In genomic region chr2:65161551-65162100, GRCh38 we compare ENCODE assay signal across 29 cellular contexts. TPM values are rescaled to one million over a fixed set of nuclear protein-coding genes. Genes with fewer than 3 reads are reported as not detected.
DNase-seq lines count a peak whose midpoint lies in the region; ATAC-seq and TF ChIP-seq lines count a peak whose summit lies in the region.
"Had no signal": no experiment of that assay in that cellular context is flagged by ENCODE, and none has a peak within 500 bp of the region (broad histone marks: within the 10 kb centered on the region; RNA-seq: fewer than 3 reads in every experiment).

No MANE protein-coding gene starts in this region.

- DNase-seq in Karpas-422 (no peak), WTC11 (ENCODE audit: low spot score) (no peak), neural crest cell (ENCODE audit: low read depth, low spot score) (no peak), ureter (ENCODE audit: low spot score) (no peak), tibial artery (no peak), Peyer's patch (no peak), prostate gland (ENCODE audit: low spot score) (no peak)
- DNase-seq: activated CD4-positive, alpha-beta T cell treated with anti-CD3 and anti-CD28 coated beads, Interleukin-2, amount 10 ng/mL, durations not matched to agents 7 days and 5 days; activated gamma-delta T cell; activated T-cell treated with anti-CD3 and anti-CD28 coated beads, Interleukin-2, amount 50 U/mL, for 24 hours; Caco-2; DMS79; effector CD8-positive, alpha-beta T cell; mesenchymal stem cell; NCI-H146; NCI-H226; NCI-H69; nucleus accumbens; SIG-M5; stimulated activated CD4-positive, alpha-beta T cell treated with anti-CD3 and anti-CD28 coated beads, Interleukin-12 subunit alpha, Interleukin-12 subunit beta, amount 100 ng/mL, for 4 hours; stimulated activated CD4-positive, alpha-beta T cell treated with anti-CD3 and anti-CD28 coated beads, Interleukin-2, amount 100 ng/mL, for 48 hours; T-helper 9 cell; thyroid gland had no signal

- TF ChIP-seq POLR2A in Peyer's patch (IDR thresholded peaks at IDR 0.05) (no peak), prostate gland (IDR thresholded peaks at IDR 0.05) (no peak)

- POLR2A ChIA-PET in WTC11 (lab: Charles Lee): interaction anchor here (0.6 to 1.2 kb wide), 2 partner anchors 32 to 70 kb away, joined by 3 to 4 read pairs; partner anchors contain the start of gene RAB1A

- H3K36me3 Mint-ChIP-seq in WTC11 (no peaks in the 10 kb centered on the region), neural crest cell (ENCODE audit: low read depth) (no peaks in the 10 kb centered on the region)

- H3K9me3 ChIP-seq in DOHH2 (ENCODE audit: control insufficient read depth, insufficient read depth, low read length) (no peaks in the 10 kb centered on the region), Karpas-422 (ENCODE audit: low read length) (no peaks in the 10 kb centered on the region), tibial artery (no peaks in the 10 kb centered on the region), Peyer's patch (no peaks in the 10 kb centered on the region), prostate gland (no peaks in the 10 kb centered on the region)
- H3K9me3 ChIP-seq: Caco-2, thyroid gland had no signal

- peak overlapping the region; percentile 71 for H2AFZ ChIP-seq in Karpas-422 (ENCODE audit: low read length)

- no peak overlapping the region for H3K27ac ChIP-seq in DOHH2 (ENCODE audit: low read depth, low read length)
- H3K27ac ChIP-seq in Karpas-422 (ENCODE audit: low read length): peak overlapping the region; percentile 93
- H3K27ac ChIP-seq in tibial artery: peak overlapping the region in 1 of 2 donors; percentile 10
- no peak overlapping the region for H3K27ac ChIP-seq in Peyer's patch
- no peak overlapping the region for H3K27ac ChIP-seq in prostate gland
- H3K27ac ChIP-seq: C4-2B, cardiac muscle cell, thyroid gland had no signal

- WGBS in prostate gland: 80% methylated on average over 9 of the region's 9 CpGs

- H3K27ac Mint-ChIP-seq in WTC11 (no peak overlapping the region), neural crest cell (ENCODE audit: unreplicated experiment) (peak overlapping the region; percentile 1)
- H3K27ac Mint-ChIP-seq: activated CD4-positive, alpha-beta T cell treated with anti-CD3 and anti-CD28 coated beads, Interleukin-2, amount 10 ng/mL, durations not matched to agents 7 days and 5 days; activated T-cell treated with anti-CD3 and anti-CD28 coated beads, Interleukin-2, amount 50 U/mL, for 24 hours; progenitor cell of endocrine pancreas had no signal

- peak overlapping the region; percentile 50 for H3K9ac ChIP-seq in Karpas-422 (ENCODE audit: low read length)

- H3K36me3 ChIP-seq in DOHH2 (ENCODE audit: control insufficient read depth, low read length) (peaks cover 4% of the 10 kb centered on the region; the same call in 1 of the 2 replicates), Karpas-422 (ENCODE audit: insufficient read depth, low read length) (no peaks in the 10 kb centered on the region), tibial artery (no peaks in the 10 kb centered on the region), Peyer's patch (no peaks in the 10 kb centered on the region), prostate gland (no peaks in the 10 kb centered on the region)
- H3K36me3 ChIP-seq: cardiac muscle cell, thyroid gland had no signal

- H4K20me1 ChIP-seq in DOHH2 (ENCODE audit: control insufficient read depth, insufficient read depth, low read depth, low read length) (no peaks in the 10 kb centered on the region), Karpas-422 (ENCODE audit: insufficient read depth, low read depth, low read length) (no peaks in the 10 kb centered on the region)

- H3K9me3 Mint-ChIP-seq in WTC11: no peaks in the 10 kb centered on the region
- no peaks in the 10 kb centered on the region for H3K9me3 Mint-ChIP-seq in neural crest cell
- H3K9me3 Mint-ChIP-seq: activated CD4-positive, alpha-beta T cell treated with anti-CD3 and anti-CD28 coated beads, Interleukin-2, amount 10 ng/mL, durations not matched to agents 7 days and 5 days; activated T-cell treated with anti-CD3 and anti-CD28 coated beads, Interleukin-2, amount 50 U/mL, for 24 hours had no signal

- H3K79me2 ChIP-seq in DOHH2 (ENCODE audit: control insufficient read depth, low read length) (no peaks in the 10 kb centered on the region), Karpas-422 (ENCODE audit: low read length) (no peaks in the 10 kb centered on the region)

- H3K9me2 ChIP-seq in DOHH2 (replicated peaks; ENCODE audit: control insufficient read depth, low read length) (no peaks in the 10 kb centered on the region), Karpas-422 (replicated peaks; ENCODE audit: insufficient read depth, low read length) (no peaks in the 10 kb centered on the region)

- intact Hi-C loops in tibial artery (cut with DNase I; ENCODE audit: low total_unique reads) (loop anchor here (5.0 kb wide), 1 partner anchor 99 kb away; no protein-coding TSS in a partner anchor), prostate gland (cut with DNase I) (no loop called here)

- H3F3A ChIP-seq in DOHH2 (ENCODE audit: control insufficient read depth, insufficient read depth): peaks cover 17% of the 10 kb centered on the region

- H3K27me3 Mint-ChIP-seq in WTC11 (ENCODE audit: low read depth) (no peaks in the 10 kb centered on the region; the same call in 1 of the 2 replicates), neural crest cell (ENCODE audit: low read depth) (no peaks in the 10 kb centered on the region)
- H3K27me3 Mint-ChIP-seq: activated CD4-positive, alpha-beta T cell treated with anti-CD3 and anti-CD28 coated beads, Interleukin-2, amount 10 ng/mL, durations not matched to agents 7 days and 5 days; activated T-cell treated with anti-CD3 and anti-CD28 coated beads, Interleukin-2, amount 50 U/mL, for 24 hours; progenitor cell of endocrine pancreas had no signal

- H3K4me2 ChIP-seq in DOHH2 (ENCODE audit: low read length): peak overlapping the region; percentile 79
- peak overlapping the region; percentile 75 for H3K4me2 ChIP-seq in Karpas-422 (ENCODE audit: low read depth, low read length, poor library complexity, severe bottlenecking)

- H3K4me3 ChIP-seq in DOHH2 (ENCODE audit: low read length): peak overlapping the region; percentile 63
- H3K4me3 ChIP-seq in Karpas-422 (ENCODE audit: low read length): peak overlapping the region; percentile 52
- H3K4me3 ChIP-seq in tibial artery: no peak overlapping the region
- no peak overlapping the region for H3K4me3 ChIP-seq in Peyer's patch
- no peak overlapping the region for H3K4me3 ChIP-seq in prostate gland
- H3K4me3 ChIP-seq: cardiac muscle cell, thyroid gland had no signal

- H3K27me3 ChIP-seq in DOHH2 (ENCODE audit: control insufficient read depth, low read length): no peaks in the 10 kb centered on the region
- H3K27me3 ChIP-seq in Karpas-422 (ENCODE audit: low read length): no peaks in the 10 kb centered on the region
- H3K27me3 ChIP-seq in tibial artery: no peaks in the 10 kb centered on the region
- no peaks in the 10 kb centered on the region for H3K27me3 ChIP-seq in Peyer's patch
- no peaks in the 10 kb centered on the region for H3K27me3 ChIP-seq in prostate gland (replicated peaks; ENCODE audit: insufficient read depth)
- H3K27me3 ChIP-seq: cardiac muscle cell, thyroid gland had no signal

- H3K4me3 Mint-ChIP-seq in WTC11 (no peak overlapping the region), neural crest cell (no peak overlapping the region)
- H3K4me3 Mint-ChIP-seq: activated CD4-positive, alpha-beta T cell treated with anti-CD3 and anti-CD28 coated beads, Interleukin-2, amount 10 ng/mL, durations not matched to agents 7 days and 5 days; activated T-cell treated with anti-CD3 and anti-CD28 coated beads, Interleukin-2, amount 50 U/mL, for 24 hours had no signal

- TF ChIP-seq CTCF in DOHH2 (IDR thresholded peaks at IDR 0.05; ENCODE audit: low read depth, low read length, poor library complexity, severe bottlenecking): no peak
- no peak for TF ChIP-seq CTCF in WTC11 (IDR thresholded peaks at IDR 0.05)
- no peak for TF ChIP-seq CTCF in neural crest cell (conservative IDR thresholded peaks at IDR 0.05)
- TF ChIP-seq CTCF in tibial artery (IDR thresholded peaks at IDR 0.05): no peak
- TF ChIP-seq CTCF in Peyer's patch (IDR thresholded peaks at IDR 0.05): no peak
- TF ChIP-seq CTCF in prostate gland (IDR thresholded peaks at IDR 0.05): no peak

- ATAC-seq in WTC11: 0 out of 2 replicates have a peak, but pooled peaks have one; percentile 22
- ATAC-seq: left lobe of liver, sciatic nerve had no signal

- H3K4me1 Mint-ChIP-seq in WTC11: peaks cover 9% of the 10 kb centered on the region
- peaks cover 50% of the 10 kb centered on the region for H3K4me1 Mint-ChIP-seq in neural crest cell

- peaks cover 77% of the 10 kb centered on the region for H3K4me1 ChIP-seq in DOHH2 (ENCODE audit: control insufficient read depth, low read length)
- peaks cover 60% of the 10 kb centered on the region for H3K4me1 ChIP-seq in Karpas-422 (ENCODE audit: low read length)
- peaks cover 0 to 23% (median 13%) of the 10 kb centered on the region in 4 donors for H3K4me1 ChIP-seq in tibial artery
- no peaks in the 10 kb centered on the region for H3K4me1 ChIP-seq in Peyer's patch
- H3K4me1 ChIP-seq in prostate gland (replicated peaks): no peaks in the 10 kb centered on the region
- H3K4me1 ChIP-seq: thyroid gland had no signal

- CTCF ChIA-PET in WTC11 (lab: Charles Lee): interaction anchor here (0.5 to 3.5 kb wide), 2 partner anchors 8 to 9 kb away, joined by 4 to 15 read pairs; no protein-coding TSS in a partner anchor

TF ChIP-seq in WTC11, 78 proteins besides CTCF, POLR2A, EP300 and RAD21 (continues in another document):
- no peak for TF ChIP-seq ZNF425 (CRISPR knock-in tag; conservative IDR thresholded peaks at IDR 0.05)
- TF ChIP-seq ESRRA (CRISPR knock-in tag; IDR thresholded peaks at IDR 0.05; ENCODE audit: borderline replicate concordance): no peak

RNA-seq across cellular contexts. Expression of gene RAB1A, which starts 31.7 kb away (rescaled TPM):
- 40.1 and 79.1 TPM in 2 replicates for total RNA-seq in Karpas-422 (2014; rRNA removed; shearing (Covaris generic); ENCODE audit: low replicate concordance)
- 112 to 114 TPM (median 113 TPM) in 3 replicates for total RNA-seq in WTC11 (2021)
- total RNA-seq in neural crest cell: 110 and 113 TPM in 2 replicates
- 148 TPM for total RNA-seq in ureter
- 100 to 1,000 TPM in 1 of 4 donors, 10 to 100 TPM in 3; 57.8 to 118 (median 84.7) TPM for total RNA-seq in Peyer's patch
- 10 to 100 TPM; 50.3 to 67.6 TPM for total RNA-seq in prostate gland

Comparison
In these comparisons a context has a peak if more than half of its experiments do, and no peak if none do; other contexts are left out.
1. H3K4me3 ChIP-seq: peak in DOHH2 (single experiment) and Karpas-422 (single experiment); none in tibial artery (0 of 2), Peyer's patch (0 of 4) and prostate gland (0 of 2).